1 cellular context compared by ENCODE assay signal in genomic region chr13:46624821-46625220, GRCh38.
TF ChIP-seq lines count a peak whose summit lies in the region.

No MANE protein-coding gene starts in this region.

TF ChIP-seq in WTC11, 78 proteins besides CTCF, POLR2A, EP300 and RAD21 (continued from another document):
- TF ChIP-seq ATF3 (CRISPR knock-in tag; conservative IDR thresholded peaks at IDR 0.05): no peak
- TF ChIP-seq RORB (CRISPR knock-in tag; IDR thresholded peaks at IDR 0.05): no peak
